ENCODE assay signal across 1 cellular context in genomic region chr17:74042241-74042640, GRCh38.
TF ChIP-seq lines count a peak whose summit lies in the region.

No MANE protein-coding gene starts in this region.

TF ChIP-seq in GM23338, 12 proteins besides CTCF, POLR2A, EP300 and RAD21 (continued from another document):
- TF ChIP-seq, protein P1, sequence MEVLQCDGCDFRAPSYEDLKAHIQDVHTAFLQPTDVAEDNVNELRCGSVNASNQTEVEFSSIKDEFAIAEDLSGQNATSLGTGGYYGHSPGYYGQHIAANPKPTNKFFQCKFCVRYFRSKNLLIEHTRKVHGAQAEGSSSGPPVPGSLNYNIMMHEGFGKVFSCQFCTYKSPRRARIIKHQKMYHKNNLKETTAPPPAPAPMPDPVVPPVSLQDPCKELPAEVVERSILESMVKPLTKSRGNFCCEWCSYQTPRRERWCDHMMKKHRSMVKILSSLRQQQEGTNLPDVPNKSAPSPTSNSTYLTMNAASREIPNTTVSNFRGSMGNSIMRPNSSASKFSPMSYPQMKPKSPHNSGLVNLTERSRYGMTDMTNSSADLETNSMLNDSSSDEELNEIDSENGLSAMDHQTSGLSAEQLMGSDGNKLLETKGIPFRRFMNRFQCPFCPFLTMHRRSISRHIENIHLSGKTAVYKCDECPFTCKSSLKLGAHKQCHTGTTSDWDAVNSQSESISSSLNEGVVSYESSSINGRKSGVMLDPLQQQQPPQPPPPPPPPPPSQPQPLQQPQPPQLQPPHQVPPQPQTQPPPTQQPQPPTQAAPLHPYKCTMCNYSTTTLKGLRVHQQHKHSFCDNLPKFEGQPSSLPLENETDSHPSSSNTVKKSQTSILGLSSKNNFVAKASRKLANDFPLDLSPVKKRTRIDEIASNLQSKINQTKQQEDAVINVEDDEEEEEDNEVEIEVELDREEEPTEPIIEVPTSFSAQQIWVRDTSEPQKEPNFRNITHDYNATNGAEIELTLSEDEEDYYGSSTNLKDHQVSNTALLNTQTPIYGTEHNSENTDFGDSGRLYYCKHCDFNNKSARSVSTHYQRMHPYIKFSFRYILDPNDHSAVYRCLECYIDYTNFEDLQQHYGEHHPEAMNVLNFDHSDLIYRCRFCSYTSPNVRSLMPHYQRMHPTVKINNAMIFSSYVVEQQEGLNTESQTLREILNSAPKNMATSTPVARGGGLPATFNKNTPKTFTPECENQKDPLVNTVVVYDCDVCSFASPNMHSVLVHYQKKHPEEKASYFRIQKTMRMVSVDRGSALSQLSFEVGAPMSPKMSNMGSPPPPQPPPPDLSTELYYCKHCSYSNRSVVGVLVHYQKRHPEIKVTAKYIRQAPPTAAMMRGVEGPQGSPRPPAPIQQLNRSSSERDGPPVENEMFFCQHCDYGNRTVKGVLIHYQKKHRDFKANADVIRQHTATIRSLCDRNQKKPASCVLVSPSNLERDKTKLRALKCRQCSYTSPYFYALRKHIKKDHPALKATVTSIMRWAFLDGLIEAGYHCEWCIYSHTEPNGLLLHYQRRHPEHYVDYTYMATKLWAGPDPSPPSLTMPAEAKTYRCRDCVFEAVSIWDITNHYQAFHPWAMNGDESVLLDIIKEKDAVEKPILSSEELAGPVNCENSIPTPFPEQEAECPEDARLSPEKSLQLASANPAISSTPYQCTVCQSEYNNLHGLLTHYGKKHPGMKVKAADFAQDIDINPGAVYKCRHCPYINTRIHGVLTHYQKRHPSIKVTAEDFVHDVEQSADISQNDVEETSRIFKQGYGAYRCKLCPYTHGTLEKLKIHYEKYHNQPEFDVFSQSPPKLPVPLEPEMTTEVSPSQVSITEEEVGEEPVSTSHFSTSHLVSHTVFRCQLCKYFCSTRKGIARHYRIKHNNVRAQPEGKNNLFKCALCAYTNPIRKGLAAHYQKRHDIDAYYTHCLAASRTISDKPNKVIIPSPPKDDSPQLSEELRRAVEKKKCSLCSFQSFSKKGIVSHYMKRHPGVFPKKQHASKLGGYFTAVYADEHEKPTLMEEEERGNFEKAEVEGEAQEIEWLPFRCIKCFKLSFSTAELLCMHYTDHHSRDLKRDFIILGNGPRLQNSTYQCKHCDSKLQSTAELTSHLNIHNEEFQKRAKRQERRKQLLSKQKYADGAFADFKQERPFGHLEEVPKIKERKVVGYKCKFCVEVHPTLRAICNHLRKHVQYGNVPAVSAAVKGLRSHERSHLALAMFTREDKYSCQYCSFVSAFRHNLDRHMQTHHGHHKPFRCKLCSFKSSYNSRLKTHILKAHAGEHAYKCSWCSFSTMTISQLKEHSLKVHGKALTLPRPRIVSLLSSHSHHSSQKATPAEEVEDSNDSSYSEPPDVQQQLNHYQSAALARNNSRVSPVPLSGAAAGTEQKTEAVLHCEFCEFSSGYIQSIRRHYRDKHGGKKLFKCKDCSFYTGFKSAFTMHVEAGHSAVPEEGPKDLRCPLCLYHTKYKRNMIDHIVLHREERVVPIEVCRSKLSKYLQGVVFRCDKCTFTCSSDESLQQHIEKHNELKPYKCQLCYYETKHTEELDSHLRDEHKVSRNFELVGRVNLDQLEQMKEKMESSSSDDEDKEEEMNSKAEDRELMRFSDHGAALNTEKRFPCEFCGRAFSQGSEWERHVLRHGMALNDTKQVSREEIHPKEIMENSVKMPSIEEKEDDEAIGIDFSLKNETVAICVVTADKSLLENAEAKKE (CRISPR knock-in tag; IDR thresholded peaks at IDR 0.05) = no peak
- no peak for TF ChIP-seq POLR2AphosphoS5 (IDR thresholded peaks at IDR 0.05; ENCODE audit: low read depth)
- TF ChIP-seq STAT1 (IDR thresholded peaks at IDR 0.05; ENCODE audit: unreplicated experiment) = no peak
- TF ChIP-seq EZH2phosphoT487 (IDR thresholded peaks at IDR 0.05; ENCODE audit: unreplicated experiment) = no peak
- no peak for TF ChIP-seq CREB1 (CRISPR knock-in tag; IDR thresholded peaks at IDR 0.05; ENCODE audit: low read depth)
- no peak for TF ChIP-seq ZNF114 (CRISPR knock-in tag; IDR thresholded peaks at IDR 0.05)
- no peak for TF ChIP-seq EZH2 (IDR thresholded peaks at IDR 0.05; ENCODE audit: low read depth, unreplicated experiment)
- TF ChIP-seq, protein P2, sequence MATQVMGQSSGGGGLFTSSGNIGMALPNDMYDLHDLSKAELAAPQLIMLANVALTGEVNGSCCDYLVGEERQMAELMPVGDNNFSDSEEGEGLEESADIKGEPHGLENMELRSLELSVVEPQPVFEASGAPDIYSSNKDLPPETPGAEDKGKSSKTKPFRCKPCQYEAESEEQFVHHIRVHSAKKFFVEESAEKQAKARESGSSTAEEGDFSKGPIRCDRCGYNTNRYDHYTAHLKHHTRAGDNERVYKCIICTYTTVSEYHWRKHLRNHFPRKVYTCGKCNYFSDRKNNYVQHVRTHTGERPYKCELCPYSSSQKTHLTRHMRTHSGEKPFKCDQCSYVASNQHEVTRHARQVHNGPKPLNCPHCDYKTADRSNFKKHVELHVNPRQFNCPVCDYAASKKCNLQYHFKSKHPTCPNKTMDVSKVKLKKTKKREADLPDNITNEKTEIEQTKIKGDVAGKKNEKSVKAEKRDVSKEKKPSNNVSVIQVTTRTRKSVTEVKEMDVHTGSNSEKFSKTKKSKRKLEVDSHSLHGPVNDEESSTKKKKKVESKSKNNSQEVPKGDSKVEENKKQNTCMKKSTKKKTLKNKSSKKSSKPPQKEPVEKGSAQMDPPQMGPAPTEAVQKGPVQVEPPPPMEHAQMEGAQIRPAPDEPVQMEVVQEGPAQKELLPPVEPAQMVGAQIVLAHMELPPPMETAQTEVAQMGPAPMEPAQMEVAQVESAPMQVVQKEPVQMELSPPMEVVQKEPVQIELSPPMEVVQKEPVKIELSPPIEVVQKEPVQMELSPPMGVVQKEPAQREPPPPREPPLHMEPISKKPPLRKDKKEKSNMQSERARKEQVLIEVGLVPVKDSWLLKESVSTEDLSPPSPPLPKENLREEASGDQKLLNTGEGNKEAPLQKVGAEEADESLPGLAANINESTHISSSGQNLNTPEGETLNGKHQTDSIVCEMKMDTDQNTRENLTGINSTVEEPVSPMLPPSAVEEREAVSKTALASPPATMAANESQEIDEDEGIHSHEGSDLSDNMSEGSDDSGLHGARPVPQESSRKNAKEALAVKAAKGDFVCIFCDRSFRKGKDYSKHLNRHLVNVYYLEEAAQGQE (IDR thresholded peaks at IDR 0.05; ENCODE audit: unreplicated experiment) = no peak
